In the genomic region with DNA sequence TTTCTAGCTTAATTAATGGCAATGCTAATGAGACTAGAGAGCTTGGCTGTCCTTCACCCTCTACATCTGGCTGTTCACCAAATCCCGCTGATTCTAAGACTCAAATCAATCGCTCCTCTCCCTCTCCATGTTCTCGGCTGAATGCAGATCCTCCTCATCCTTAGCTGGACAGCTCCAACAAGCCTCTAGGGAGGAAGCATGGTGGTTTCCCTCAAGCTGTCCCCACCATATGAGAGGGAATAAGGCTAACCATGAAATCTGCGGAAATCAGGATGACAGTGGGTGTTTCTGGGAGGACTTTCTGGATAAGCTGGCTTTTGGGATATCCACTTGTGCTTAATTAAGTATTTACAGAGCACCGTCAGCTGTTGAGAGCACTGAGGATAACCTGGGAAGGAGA, we compare ENCODE assay signal across 19 cellular contexts.
A peak's percentile ranks its signal among the peaks of the same experiment; 100 is the strongest.
DNase-seq lines count a peak whose midpoint lies in the region; ATAC-seq and TF ChIP-seq lines count a peak whose summit lies in the region.
"Had no signal": no experiment of that assay in that cellular context is flagged by ENCODE, and none has a peak within 500 bp of the region (broad histone marks: within the 10 kb centered on the region; RNA-seq: fewer than 3 reads in every experiment).

No MANE protein-coding gene starts in this region.

- H3K36me3 Mint-ChIP-seq in activated B cell treated with CpG ODN at 0.5 μM for 24 hours (ENCODE audit: low read depth), result no peaks in the 10 kb centered on the region
- H3K36me3 Mint-ChIP-seq in stimulated activated memory B cell treated with anti-CD40 and anti-IgM and Interleukin-4, amounts not matched to agents 10 μg/mL and 1 μg/mL and 100 μg/mL, for 72 hours, result peaks cover under 1% of the 10 kb centered on the region
- H3K36me3 Mint-ChIP-seq in natural killer cell treated with Interleukin-12 subunit alpha and Interleukin-12 subunit beta and Interleukin-15 and Interleukin-18, amount 100 ng/mL, for 72 hours, result no peaks in the 10 kb centered on the region

- peak; percentile 34 to 70 for DNase-seq in NCI-H524 (lab: John Stamatoyannopoulos, UW)
- DNase-seq in NCI-H524 treated with DMSO at 0.1 percent for 48 hours (lab: John Stamatoyannopoulos, UW), result no peak
- DNase-seq in NCI-H446 treated with DMSO at 0.1 percent for 48 hours (lab: John Stamatoyannopoulos, UW), result peak; percentile 16
- DNase-seq in activated B cell treated with CpG ODN at 0.5 μM for 24 hours, result no peak
- DNase-seq in natural killer cell treated with Interleukin-12 subunit alpha and Interleukin-12 subunit beta and Interleukin-15 and Interleukin-18, amount 100 ng/mL, for 72 hours (ENCODE audit: low spot score), result no peak
- DNase-seq: 8988T, C1 segment of cervical spinal cord, COR-L47, GOT3, HFFc6, MM.1S, NCI-H1105 treated with DMSO at 0.1 percent for 48 hours, NCI-H187 treated with DMSO at 0.1 percent for 48 hours, NCI-H526, SHP77 treated with DMSO at 0.1 percent for 48 hours, SW 1271 had no signal

- TF ChIP-seq CTCF in activated B cell treated with CpG ODN at 0.5 μM for 24 hours (IDR thresholded peaks at IDR 0.05), result no peak

- CTCF ChIA-PET in activated B cell treated with CpG ODN at 0.5 μM for 24 hours (lab: Charles Lee), result interaction anchor here (0.6 to 1.3 kb wide), 2 partner anchors 17 to 124 kb away, joined by 3 to 4 read pairs; no protein-coding TSS in a partner anchor

- H3K4me1 Mint-ChIP-seq in activated B cell treated with CpG ODN at 0.5 μM for 24 hours, result peaks cover 11% of the 10 kb centered on the region
- peaks cover 7% of the 10 kb centered on the region for H3K4me1 Mint-ChIP-seq in stimulated activated memory B cell treated with anti-CD40 and anti-IgM and Interleukin-4, amounts not matched to agents 10 μg/mL and 1 μg/mL and 100 μg/mL, for 72 hours
- no peaks in the 10 kb centered on the region for H3K4me1 Mint-ChIP-seq in natural killer cell treated with Interleukin-12 subunit alpha and Interleukin-12 subunit beta and Interleukin-15 and Interleukin-18, amount 100 ng/mL, for 72 hours (ENCODE audit: low read depth in 2 of 2)

- H3K27me3 Mint-ChIP-seq in activated B cell treated with CpG ODN at 0.5 μM for 24 hours, result no peaks in the 10 kb centered on the region
- no peaks in the 10 kb centered on the region for H3K27me3 Mint-ChIP-seq in stimulated activated memory B cell treated with anti-CD40 and anti-IgM and Interleukin-4, amounts not matched to agents 10 μg/mL and 1 μg/mL and 100 μg/mL, for 72 hours
- H3K27me3 Mint-ChIP-seq in natural killer cell treated with Interleukin-12 subunit alpha and Interleukin-12 subunit beta and Interleukin-15 and Interleukin-18, amount 100 ng/mL, for 72 hours, result no peaks in the 10 kb centered on the region

- no peak overlapping the region for H3K27ac Mint-ChIP-seq in activated B cell treated with CpG ODN at 0.5 μM for 24 hours
- H3K27ac Mint-ChIP-seq in stimulated activated memory B cell treated with anti-CD40 and anti-IgM and Interleukin-4, amounts not matched to agents 10 μg/mL and 1 μg/mL and 100 μg/mL, for 72 hours, result no peak overlapping the region
- no peak overlapping the region for H3K27ac Mint-ChIP-seq in natural killer cell treated with Interleukin-12 subunit alpha and Interleukin-12 subunit beta and Interleukin-15 and Interleukin-18, amount 100 ng/mL, for 72 hours
- H3K27ac Mint-ChIP-seq: HFFc6 had no signal

- no peak for ATAC-seq in activated B cell treated with CpG ODN at 0.5 μM for 24 hours (ENCODE audit: low read depth)
- no peak for ATAC-seq in stimulated activated memory B cell treated with anti-CD40 and anti-IgM and Interleukin-4, amounts not matched to agents 10 μg/mL and 1 μg/mL and 100 μg/mL, for 72 hours
- ATAC-seq in natural killer cell treated with Interleukin-12 subunit alpha and Interleukin-12 subunit beta and Interleukin-15 and Interleukin-18, amount 100 ng/mL, for 72 hours, result no peak
- no peak for ATAC-seq in HG03025 (IDR thresholded peaks at IDR 0.05; ENCODE audit: low FRiP score, unreplicated experiment)
- ATAC-seq in GM19351 (IDR thresholded peaks at IDR 0.05; ENCODE audit: unreplicated experiment), result no peak

- peak overlapping the region; percentile 72 for H3K4me3 Mint-ChIP-seq in activated B cell treated with CpG ODN at 0.5 μM for 24 hours
- H3K4me3 Mint-ChIP-seq in stimulated activated memory B cell treated with anti-CD40 and anti-IgM and Interleukin-4, amounts not matched to agents 10 μg/mL and 1 μg/mL and 100 μg/mL, for 72 hours, result peak overlapping the region; percentile 40
- H3K4me3 Mint-ChIP-seq in natural killer cell treated with Interleukin-12 subunit alpha and Interleukin-12 subunit beta and Interleukin-15 and Interleukin-18, amount 100 ng/mL, for 72 hours, result no peak overlapping the region
- H3K4me3 Mint-ChIP-seq: HFFc6 had no signal

- intact Hi-C loops in activated B cell treated with CpG ODN at 0.5 μM for 24 hours (cut with micrococcal nuclease), result loop anchor here (1.0 to 10.0 kb wide), 7 partner anchors 58 to 1286 kb away; no protein-coding TSS in a partner anchor

- no peaks in the 10 kb centered on the region for H3K9me3 Mint-ChIP-seq in activated B cell treated with CpG ODN at 0.5 μM for 24 hours
- H3K9me3 Mint-ChIP-seq in stimulated activated memory B cell treated with anti-CD40 and anti-IgM and Interleukin-4, amounts not matched to agents 10 μg/mL and 1 μg/mL and 100 μg/mL, for 72 hours, result no peaks in the 10 kb centered on the region
- no peaks in the 10 kb centered on the region for H3K9me3 Mint-ChIP-seq in natural killer cell treated with Interleukin-12 subunit alpha and Interleukin-12 subunit beta and Interleukin-15 and Interleukin-18, amount 100 ng/mL, for 72 hours
- H3K9me3 Mint-ChIP-seq: HFFc6 had no signal

- POLR2A ChIA-PET in activated B cell treated with CpG ODN at 0.5 μM for 24 hours (lab: Charles Lee), result interaction anchor here (0.6 to 0.9 kb wide), 3 partner anchors 9 to 193 kb away, joined by 3 to 4 read pairs (median 4); no protein-coding TSS in a partner anchor

Comparison
In these comparisons a context has a peak if more than half of its experiments do, and no peak if none do; other contexts are left out.
1. DNase-seq: peak in NCI-H524 (2 of 2) and NCI-H446 treated with DMSO at 0.1 percent for 48 hours (single experiment); none in NCI-H524 treated with DMSO at 0.1 percent for 48 hours (single experiment), activated B cell treated with CpG ODN at 0.5 μM for 24 hours (single experiment) and natural killer cell treated with Interleukin-12 subunit alpha and Interleukin-12 subunit beta and Interleukin-15 and Interleukin-18, amount 100 ng/mL, for 72 hours (single experiment).